Comparison of ENCODE assay signal across 1 cellular context in genomic region chr17:35460354-35460851, GRCh38.
TF ChIP-seq lines count a peak whose summit lies in the region.

No MANE protein-coding gene starts in this region.

TF ChIP-seq in H1, 55 proteins besides CTCF, POLR2A, EP300 and RAD21 (continued from another document):
- TF ChIP-seq CBX8 (IDR thresholded peaks at IDR 0.05; ENCODE audit: borderline replicate concordance, low read depth, low read length) (no peak), BCL11A (IDR thresholded peaks at IDR 0.05; ENCODE audit: low read depth in 2 of 2, low read length in 2 of 2) (no peak), KDM4A (IDR thresholded peaks at IDR 0.05; ENCODE audit: low read depth, low read length, severe bottlenecking) (peak; percentile 66), CBX5 (IDR thresholded peaks at IDR 0.05; ENCODE audit: low read depth, low read length) (no peak), HDAC6 (IDR thresholded peaks at IDR 0.05; ENCODE audit: low read depth, low read length) (no peak), TAF7 (optimal IDR thresholded peaks at IDR 0.05; ENCODE audit: borderline replicate concordance, low read depth, low read length) (no peak), ATF3 (IDR thresholded peaks at IDR 0.05; ENCODE audit: insufficient read depth, low read depth, low read length) (no peak), CHD7 (IDR thresholded peaks at IDR 0.05; ENCODE audit: insufficient replicate concordance, low read length) (no peak), POU5F1 (IDR thresholded peaks at IDR 0.05; ENCODE audit: low read depth, low read length) (no peak), NRF1 (IDR thresholded peaks at IDR 0.05; ENCODE audit: low read depth, low read length) (no peak), BACH1 (IDR thresholded peaks at IDR 0.05; ENCODE audit: low read length) (no peak), EGR1 (IDR thresholded peaks at IDR 0.05; ENCODE audit: borderline replicate concordance, low read depth, low read length) (peak; percentile 73; the same call in 1 of the 2 replicates), KDM1A (IDR thresholded peaks at IDR 0.05; ENCODE audit: borderline replicate concordance, low read length) (no peak), EZH2 (IDR thresholded peaks at IDR 0.05; ENCODE audit: low read depth, low read length, severe bottlenecking) (peak; percentile 74), TBP (IDR thresholded peaks at IDR 0.05; ENCODE audit: low read depth, low read length) (peak; percentile 37; the same call in 1 of the 2 replicates), POLR2AphosphoS5 (IDR thresholded peaks at IDR 0.05; ENCODE audit: low read depth, low read length) (no peak), TAF1 (IDR thresholded peaks at IDR 0.05; ENCODE audit: low read depth, low read length) (peak; percentile 57; the same call in 1 of the 2 replicates), FOSL1 (IDR thresholded peaks at IDR 0.05; ENCODE audit: insufficient read depth, low read depth, low read length) (no peak), BRCA1 (IDR thresholded peaks at IDR 0.05; ENCODE audit: low read depth, low read length) (no peak), GTF2F1 (IDR thresholded peaks at IDR 0.05; ENCODE audit: borderline replicate concordance, low read depth, low read length) (no peak), YY1 (IDR thresholded peaks at IDR 0.05; ENCODE audit: low read depth, low read length) (no peak), E2F6 (IDR thresholded peaks at IDR 0.05) (peak; percentile 52; the same call in 1 of the 2 replicates), RNF2 (IDR thresholded peaks at IDR 0.05; ENCODE audit: borderline replicate concordance, low read depth, low read length, missing control alignments, poor library complexity, severe bottlenecking) (no peak), GABPA (IDR thresholded peaks at IDR 0.05; ENCODE audit: borderline replicate concordance, insufficient read depth, low read length) (no peak), JUND (IDR thresholded peaks at IDR 0.05; ENCODE audit: low read length) (no peak), RBBP5 (IDR thresholded peaks at IDR 0.05; ENCODE audit: borderline replicate concordance, low read depth, low read length) (no peak), SRF (IDR thresholded peaks at IDR 0.05; ENCODE audit: low read depth, low read length) (no peak), RXRA (IDR thresholded peaks at IDR 0.05; ENCODE audit: insufficient read depth, low read depth, low read length) (no peak), CTBP2 (IDR thresholded peaks at IDR 0.05; ENCODE audit: borderline replicate concordance, insufficient read depth, insufficient read length, low read length) (no peak), KDM5A (IDR thresholded peaks at IDR 0.05; ENCODE audit: low read length) (no peak), MAX (IDR thresholded peaks at IDR 0.05) (peak; percentile 65; the same call in 1 of the 2 replicates), HDAC2 (IDR thresholded peaks at IDR 0.05; ENCODE audit: borderline replicate concordance in 1 of 2, low read depth in 2 of 2, low read length in 2 of 2) (no peak), SIX5 (IDR thresholded peaks at IDR 0.05; ENCODE audit: low read depth, low read length) (no peak), MAFK (IDR thresholded peaks at IDR 0.05; ENCODE audit: low read depth, low read length) (no peak), SIN3A (conservative IDR thresholded peaks at IDR 0.05 in 1 of 2, IDR thresholded peaks at IDR 0.05 in 1 of 2; ENCODE audit: low read depth in 1 of 2, low read length in 2 of 2) (no peak), SP2 (IDR thresholded peaks at IDR 0.05; ENCODE audit: low read length) (no peak), CHD1 (IDR thresholded peaks at IDR 0.05; ENCODE audit: low read depth, low read length) (no peak), TCF12 (IDR thresholded peaks at IDR 0.05; ENCODE audit: low read depth, low read length) (0 out of 2 replicates have a peak, but pooled peaks have one; percentile 15), ASH2L (IDR thresholded peaks at IDR 0.05; ENCODE audit: low read length) (no peak), SP4 (IDR thresholded peaks at IDR 0.05; ENCODE audit: low read length) (no peak), NANOG (IDR thresholded peaks at IDR 0.05; ENCODE audit: insufficient read depth, low read depth, low read length, poor library complexity, severe bottlenecking) (no peak), PHF8 (conservative IDR thresholded peaks at IDR 0.05; ENCODE audit: low read depth, low read length) (no peak), ZNF274 (IDR thresholded peaks at IDR 0.05; ENCODE audit: borderline replicate concordance, extremely low read depth, low read length) (no peak), SIRT6 (IDR thresholded peaks at IDR 0.05; ENCODE audit: low read length) (no peak), CREB1 (IDR thresholded peaks at IDR 0.05) (0 out of 2 replicates have a peak, but pooled peaks have one; percentile 32), CEBPB (IDR thresholded peaks at IDR 0.05; ENCODE audit: low read depth, low read length) (no peak)
